In genomic region chr22:50564289-50564688, GRCh38 we compare ENCODE assay signal across 34 cellular contexts. TPM values are rescaled to one million over a fixed set of nuclear protein-coding genes. Genes with fewer than 3 reads are reported as not detected.
DNase-seq lines count a peak whose midpoint lies in the region; ATAC-seq, FAIRE-seq and TF ChIP-seq lines count a peak whose summit lies in the region.
"Had no signal": no experiment of that assay in that cellular context is flagged by ENCODE, and none has a peak within 500 bp of the region (broad histone marks: within the 10 kb centered on the region; RNA-seq: fewer than 3 reads in every experiment).

No MANE protein-coding gene starts in this region.

- no peak for DNase-seq in heart right ventricle
- DNase-seq in cardiac septum (ENCODE audit: low spot score): no peak
- no peak for DNase-seq in activated CD8-positive, alpha-beta T cell treated with anti-CD3 and anti-CD28 coated beads for 36 hours
- DNase-seq in right lobe of liver: no peak
- DNase-seq in small intestine: peak; percentile 52
- no peak for DNase-seq in OCI-M1 (lab: John Stamatoyannopoulos, UW)
- no peak for DNase-seq in activated CD4-positive, alpha-beta memory T cell treated with anti-CD3 and anti-CD28 coated beads, Interleukin-2, amount 10 ng/mL, durations not matched to agents 7 days and 5 days
- DNase-seq: activated CD4-positive, alpha-beta memory T cell treated with anti-CD3 and anti-CD28 coated beads for 36 hours; activated CD4-positive, alpha-beta T cell treated with anti-CD3 and anti-CD28 coated beads for 1 hour; CD4-positive, alpha-beta T cell; effector CD8-positive, alpha-beta T cell; HFFc6; left lung; naive thymus-derived CD4-positive, alpha-beta T cell; NCI-H1105; NCI-H1930; NCI-H2171 treated with DMSO at 0.1 percent for 48 hours; NCI-H524 treated with DMSO at 0.1 percent for 48 hours; NK-92 treated with Interleukin-12 subunit alpha and Interleukin-12 subunit beta, amount 100 ng/mL, for 24 hours; SHP77; stimulated activated naive CD8-positive, alpha-beta T cell treated with anti-CD3 and anti-CD28 coated beads, Interleukin-15, Interleukin-2, amounts not matched to agents 100 U/mL and 50 U/mL, for 24 hours; T-helper 2 cell had no signal

- H3K4me3 Mint-ChIP-seq in activated CD8-positive, alpha-beta T cell treated with anti-CD3 and anti-CD28 coated beads for 36 hours: peak overlapping the region; percentile 20
- H3K4me3 Mint-ChIP-seq in activated CD4-positive, alpha-beta memory T cell treated with anti-CD3 and anti-CD28 coated beads, Interleukin-2, amount 10 ng/mL, durations not matched to agents 7 days and 5 days: no peak overlapping the region

- CTCF ChIA-PET in activated CD8-positive, alpha-beta T cell treated with anti-CD3 and anti-CD28 coated beads for 36 hours (lab: Charles Lee): interaction anchor here (2.1 to 3.3 kb wide), 5 partner anchors 12 to 56 kb away, joined by 14 to 30 read pairs (median 23); partner anchors contain the start of gene SCO2
- CTCF ChIA-PET in activated CD4-positive, alpha-beta memory T cell treated with anti-CD3 and anti-CD28 coated beads, Interleukin-2, amount 10 ng/mL, durations not matched to agents 7 days and 5 days (lab: Charles Lee): interaction anchor here (0.9 to 4.0 kb wide), 6 partner anchors 8 to 57 kb away, joined by 4 to 48 read pairs (median 23); partner anchors contain the start of genes CPT1B, KLHDC7B and SCO2

- H3K4me1 ChIP-seq in heart right ventricle (peaks cover 0 to 20% (median 7%) of the 10 kb centered on the region in 9 donors), right lobe of liver (peaks cover 0 to 24% (median 12%) of the 10 kb centered on the region in 4 donors), small intestine (ENCODE audit: control insufficient read depth in 2 of 2, insufficient read depth in 1 of 2, low read depth in 1 of 2, low read length in 1 of 2) (peaks cover 2 to 6% of the 10 kb centered on the region in 2 donors)

- peak overlapping the region in 1 of 10 donors; percentile 87 for H3K4me3 ChIP-seq in heart right ventricle
- peak overlapping the region; percentile 49 to 68 (median 60) for H3K4me3 ChIP-seq in right lobe of liver
- no peak overlapping the region for H3K4me3 ChIP-seq in small intestine (ENCODE audit: low read depth in 1 of 2, low read length in 2 of 2)
- H3K4me3 ChIP-seq: GM23248 had no signal

- ATAC-seq in heart right ventricle: peak in 1 of 8 donors; percentile 7
- ATAC-seq in activated CD8-positive, alpha-beta T cell treated with anti-CD3 and anti-CD28 coated beads for 36 hours: no peak
- no peak for ATAC-seq in right lobe of liver
- ATAC-seq in HG02884 (IDR thresholded peaks at IDR 0.05; ENCODE audit: unreplicated experiment): no peak
- ATAC-seq: K562; left lung; naive thymus-derived CD4-positive, alpha-beta T cell; stimulated activated naive CD8-positive, alpha-beta T cell treated with anti-CD3 and anti-CD28 coated beads, Interleukin-15, Interleukin-2, amounts not matched to agents 100 U/mL and 50 U/mL, for 24 hours had no signal

- 85 to 88% methylated on average over 11 of the region's 11 CpGs for WGBS in heart right ventricle, 2 donors
- 42% methylated on average over 10 of the region's 11 CpGs for WGBS in right lobe of liver (ENCODE audit: insufficient coverage, low coverage, low lambda C conversion rate, missing lambda C conversion rate)
- 60 to 85% (median 70%) methylated on average over 11 of the region's 11 CpGs for whole genome bisulfite sequencing in small intestine, 3 donors

- H3K27ac ChIP-seq in heart right ventricle (peak overlapping the region in 9 of 10 donors; percentile 80 to 91 (median 87)), right lobe of liver (peak overlapping the region; percentile 67 to 93 (median 88)), small intestine (ENCODE audit: low read depth in 1 of 2, low read length in 1 of 2) (no peak overlapping the region)
- H3K27ac ChIP-seq: GM23248, left lung, thoracic aorta had no signal

- POLR2A ChIA-PET in activated CD8-positive, alpha-beta T cell treated with anti-CD3 and anti-CD28 coated beads for 36 hours (lab: Charles Lee): interaction anchor here (1.0 to 4.4 kb wide), 10 partner anchors 8 to 57 kb away, joined by 3 to 36 read pairs (median 6); partner anchors contain the start of gene SCO2
- POLR2A ChIA-PET in activated CD4-positive, alpha-beta memory T cell treated with anti-CD3 and anti-CD28 coated beads, Interleukin-2, amount 10 ng/mL, durations not matched to agents 7 days and 5 days (lab: Charles Lee): interaction anchor here (1.7 to 8.1 kb wide), 10 partner anchors 9 to 56 kb away, joined by 5 to 109 read pairs (median 13); partner anchors contain the start of genes CHKB, SCO2 and TYMP

- TF ChIP-seq POLR2A in right lobe of liver (IDR thresholded peaks at IDR 0.05): no peak

- peaks cover 15% of the 10 kb centered on the region for H3K4me1 Mint-ChIP-seq in activated CD8-positive, alpha-beta T cell treated with anti-CD3 and anti-CD28 coated beads for 36 hours (ENCODE audit: low read depth)
- peaks cover 26% of the 10 kb centered on the region for H3K4me1 Mint-ChIP-seq in activated CD4-positive, alpha-beta memory T cell treated with anti-CD3 and anti-CD28 coated beads, Interleukin-2, amount 10 ng/mL, durations not matched to agents 7 days and 5 days

- H3K36me3 ChIP-seq in heart right ventricle: peaks cover 0 to 23% (median 10%) of the 10 kb centered on the region in 9 donors
- no peaks in the 10 kb centered on the region for H3K36me3 ChIP-seq in right lobe of liver
- H3K36me3 ChIP-seq in small intestine (ENCODE audit: control insufficient read depth in 2 of 2, insufficient read depth in 2 of 2, low read length in 2 of 2): no peaks in the 10 kb centered on the region
- H3K36me3 ChIP-seq: thoracic aorta had no signal

- H3K27me3 ChIP-seq in heart right ventricle (no peaks in the 10 kb centered on the region), right lobe of liver (no peaks in the 10 kb centered on the region), small intestine (ENCODE audit: control insufficient read depth in 2 of 2, insufficient read depth in 2 of 2, low read length in 2 of 2) (no peaks in the 10 kb centered on the region)
- H3K27me3 ChIP-seq: left lung had no signal

- peaks cover 9% of the 10 kb centered on the region for H3K36me3 Mint-ChIP-seq in activated CD8-positive, alpha-beta T cell treated with anti-CD3 and anti-CD28 coated beads for 36 hours (ENCODE audit: low read depth)
- peaks cover 5% of the 10 kb centered on the region for H3K36me3 Mint-ChIP-seq in activated CD4-positive, alpha-beta memory T cell treated with anti-CD3 and anti-CD28 coated beads, Interleukin-2, amount 10 ng/mL, durations not matched to agents 7 days and 5 days (ENCODE audit: low read depth)

- H3K27ac Mint-ChIP-seq in activated CD8-positive, alpha-beta T cell treated with anti-CD3 and anti-CD28 coated beads for 36 hours: no peak overlapping the region
- no peak overlapping the region for H3K27ac Mint-ChIP-seq in activated CD4-positive, alpha-beta memory T cell treated with anti-CD3 and anti-CD28 coated beads, Interleukin-2, amount 10 ng/mL, durations not matched to agents 7 days and 5 days
- H3K27ac Mint-ChIP-seq: activated CD4-positive, alpha-beta memory T cell treated with anti-CD3 and anti-CD28 coated beads for 36 hours; activated naive CD4-positive, alpha-beta T cell treated with anti-CD3 and anti-CD28 coated beads, Interleukin-2, amount 50 U/mL, for 24 hours; HFFc6 had no signal

- TF ChIP-seq CTCF in heart right ventricle (IDR thresholded peaks at IDR 0.05): no peak
- TF ChIP-seq CTCF in activated CD8-positive, alpha-beta T cell treated with anti-CD3 and anti-CD28 coated beads for 36 hours (IDR thresholded peaks at IDR 0.05): no peak
- no peak for TF ChIP-seq CTCF in right lobe of liver (IDR thresholded peaks at IDR 0.05)

- intact Hi-C loops in heart right ventricle (cut with DNase I): loop anchor here in 1 of 10 donors (5.0 kb wide), 1 partner anchor 37 kb away; the partner anchor contains the start of gene SCO2
- intact Hi-C loops in cardiac septum (cut with DNase I): loop anchor here (5.0 kb wide), 1 partner anchor 37 kb away; the partner anchor contains the start of gene SCO2
- intact Hi-C loops in activated CD8-positive, alpha-beta T cell treated with anti-CD3 and anti-CD28 coated beads for 36 hours (cut with micrococcal nuclease): no loop called here
- intact Hi-C loops in right lobe of liver (cut with DNase I): no loop called here

- no peaks in the 10 kb centered on the region for H3K27me3 Mint-ChIP-seq in activated CD8-positive, alpha-beta T cell treated with anti-CD3 and anti-CD28 coated beads for 36 hours
- peaks cover 21% of the 10 kb centered on the region for H3K27me3 Mint-ChIP-seq in activated CD4-positive, alpha-beta memory T cell treated with anti-CD3 and anti-CD28 coated beads, Interleukin-2, amount 10 ng/mL, durations not matched to agents 7 days and 5 days
- H3K27me3 Mint-ChIP-seq: activated CD4-positive, alpha-beta memory T cell treated with anti-CD3 and anti-CD28 coated beads for 36 hours; activated naive CD4-positive, alpha-beta T cell treated with anti-CD3 and anti-CD28 coated beads, Interleukin-2, amount 50 U/mL, for 24 hours; CD4-positive, alpha-beta T cell had no signal

- H3K9me3 Mint-ChIP-seq in activated CD8-positive, alpha-beta T cell treated with anti-CD3 and anti-CD28 coated beads for 36 hours: no peaks in the 10 kb centered on the region
- no peaks in the 10 kb centered on the region for H3K9me3 Mint-ChIP-seq in activated CD4-positive, alpha-beta memory T cell treated with anti-CD3 and anti-CD28 coated beads, Interleukin-2, amount 10 ng/mL, durations not matched to agents 7 days and 5 days
- H3K9me3 Mint-ChIP-seq: activated CD4-positive, alpha-beta memory T cell treated with anti-CD3 and anti-CD28 coated beads for 36 hours; activated naive CD4-positive, alpha-beta T cell treated with anti-CD3 and anti-CD28 coated beads, Interleukin-2, amount 50 U/mL, for 24 hours; CD4-positive, alpha-beta T cell; HFFc6 had no signal

- no peaks in the 10 kb centered on the region for H3K9me3 ChIP-seq in heart right ventricle
- H3K9me3 ChIP-seq in right lobe of liver: no peaks in the 10 kb centered on the region
- H3K9me3 ChIP-seq in small intestine (ENCODE audit: control insufficient read depth, low read depth): no peaks in the 10 kb centered on the region
- H3K9me3 ChIP-seq: left lung, thoracic aorta had no signal

- no peak for FAIRE-seq in small intestine (lab: Jason Lieb, UNC)
- FAIRE-seq: A204.1, K562 had no signal

RNA-seq across cellular contexts. Expression of gene SYCE3, which starts 1.6 kb away (rescaled TPM):
- total RNA-seq in heart right ventricle (under 1 TPM in 2 of 10 donors, not detected in 8; 0.74 to 0.90 TPM), cardiac septum (not detected), right lobe of liver (1 to 10 TPM in 2 of 6 experiments, not detected in 4; 3.3 to 4.7 TPM)
- polyA plus RNA-seq in heart right ventricle (not detected), small intestine (under 1 TPM in 1 of 3 donors, not detected in 2; 0.33 TPM)
- total RNA-seq in activated CD8-positive, alpha-beta T cell treated with anti-CD3 and anti-CD28 coated beads for 36 hours: not detected
- under 1 TPM; 0.58 to 0.71 TPM for total RNA-seq in activated CD4-positive, alpha-beta memory T cell treated with anti-CD3 and anti-CD28 coated beads, Interleukin-2, amount 10 ng/mL, durations not matched to agents 7 days and 5 days
- total RNA-seq: CD4-positive, alpha-beta T cell; GM23248; HFFc6; HT1080; K562; left lung; M059J; naive thymus-derived CD4-positive, alpha-beta T cell; osteocyte; smooth muscle cell; thoracic aorta had no signal
- polyA plus RNA-seq: naive thymus-derived CD4-positive, alpha-beta T cell; smooth muscle cell had no signal

RNA-seq across cellular contexts. Expression of gene CPT1B, which starts 13.9 kb away (rescaled TPM):
- total RNA-seq in heart right ventricle (100 to 1,000 TPM; 135 to 487 (median 415) TPM), cardiac septum (253 TPM), right lobe of liver (10 to 100 TPM in 5 of 6 experiments, 1 to 10 TPM in 1; 3.8 to 30.7 (median 13.0) TPM)
- polyA plus RNA-seq in heart right ventricle (100 to 1,000 TPM in 1 of 2 donors, 10 to 100 TPM in 1; 61.2 to 351 TPM), small intestine (100 to 1,000 TPM in 1 of 3 donors, 10 to 100 TPM in 2; 14.6 to 115 (median 54.3) TPM)
- 10 to 100 TPM; 42.9 to 43.7 TPM for total RNA-seq in activated CD8-positive, alpha-beta T cell treated with anti-CD3 and anti-CD28 coated beads for 36 hours
- total RNA-seq in activated CD4-positive, alpha-beta memory T cell treated with anti-CD3 and anti-CD28 coated beads, Interleukin-2, amount 10 ng/mL, durations not matched to agents 7 days and 5 days: 10 to 100 TPM; 60.8 to 60.9 TPM

RNA-seq across cellular contexts. Expression of gene CHKB, which starts 18.4 kb away (rescaled TPM):
- total RNA-seq in heart right ventricle: 10 to 100 TPM; 31.7 to 60.1 (median 39.9) TPM
- polyA plus RNA-seq in heart right ventricle: 100 to 1,000 TPM in 1 of 2 donors, 10 to 100 TPM in 1; 27.1 to 251 TPM
- total RNA-seq in cardiac septum: 49.4 TPM
- total RNA-seq in activated CD8-positive, alpha-beta T cell treated with anti-CD3 and anti-CD28 coated beads for 36 hours: 10 to 100 TPM; 55.6 to 60.3 TPM
- 10 to 100 TPM; 10.9 to 43.4 (median 26.7) TPM for total RNA-seq in right lobe of liver
- polyA plus RNA-seq in small intestine: 100 to 1,000 TPM in 2 of 3 donors, 10 to 100 TPM in 1; 61.2 to 371 (median 336) TPM
- 100 to 1,000 TPM; 101 to 111 TPM for total RNA-seq in activated CD4-positive, alpha-beta memory T cell treated with anti-CD3 and anti-CD28 coated beads, Interleukin-2, amount 10 ng/mL, durations not matched to agents 7 days and 5 days

RNA-seq across cellular contexts. Expression of gene KLHDC7B, which starts 18.6 kb away (rescaled TPM):
- 1 to 10 TPM in 1 of 10 donors, under 1 TPM in 3, not detected in 6; 0.11 to 1.3 (median 0.18) TPM for total RNA-seq in heart right ventricle
- under 1 TPM in 1 of 2 donors, not detected in 1; 0.10 TPM for polyA plus RNA-seq in heart right ventricle
- total RNA-seq in cardiac septum: 0.08 TPM
- total RNA-seq in activated CD8-positive, alpha-beta T cell treated with anti-CD3 and anti-CD28 coated beads for 36 hours: 1 to 10 TPM; 5.8 to 6.8 TPM
- total RNA-seq in right lobe of liver: 1 to 10 TPM in 2 of 6 experiments, under 1 TPM in 2, not detected in 2; 0.07 to 1.4 (median 0.62) TPM
- under 1 TPM in 1 of 3 donors, not detected in 2; 0.28 TPM for polyA plus RNA-seq in small intestine
- total RNA-seq in activated CD4-positive, alpha-beta memory T cell treated with anti-CD3 and anti-CD28 coated beads, Interleukin-2, amount 10 ng/mL, durations not matched to agents 7 days and 5 days: 1 to 10 TPM; 8.0 to 8.4 TPM
- total RNA-seq: epithelial cell of proximal tubule, glomerular endothelial cell, GM23248, HT1080, thoracic aorta had no signal

RNA-seq across cellular contexts. Expression of gene TYMP, which starts 34.5 kb away (rescaled TPM):
- total RNA-seq in heart right ventricle: 100 to 1,000 TPM in 1 of 10 donors, 10 to 100 TPM in 7, 1 to 10 TPM in 2; 8.4 to 113 (median 12.6) TPM
- 10 to 100 TPM; 23.3 to 65.3 TPM for polyA plus RNA-seq in heart right ventricle
- 18.3 TPM for total RNA-seq in cardiac septum
- 10 to 100 TPM; 24.2 to 24.7 TPM for total RNA-seq in activated CD8-positive, alpha-beta T cell treated with anti-CD3 and anti-CD28 coated beads for 36 hours
- total RNA-seq in right lobe of liver: 100 to 1,000 TPM in 3 of 6 experiments, 10 to 100 TPM in 3; 30.6 to 223 (median 88.2) TPM
- polyA plus RNA-seq in small intestine: 100 to 1,000 TPM in 1 of 3 donors, 10 to 100 TPM in 2; 81.4 to 172 (median 98.5) TPM
- total RNA-seq in activated CD4-positive, alpha-beta memory T cell treated with anti-CD3 and anti-CD28 coated beads, Interleukin-2, amount 10 ng/mL, durations not matched to agents 7 days and 5 days: 10 to 100 TPM; 89.1 to 90.2 TPM

Comparison
In these comparisons a context has a peak if more than half of its experiments do, and no peak if none do; other contexts are left out.
1. H3K27ac ChIP-seq: peak in heart right ventricle (9 of 10) and right lobe of liver (3 of 3); none in small intestine (0 of 2).
2. H3K4me3 ChIP-seq: peak in right lobe of liver (3 of 3); none in small intestine (0 of 2).